ENCODE assay signal across 10 cellular contexts in genomic region chr19:3687393-3687773, GRCh38. TPM values are rescaled to one million over a fixed set of nuclear protein-coding genes. Genes with fewer than 3 reads are reported as not detected.
DNase-seq lines count a peak whose midpoint lies in the region; ATAC-seq lines count a peak whose summit lies in the region.
"Had no signal": no experiment of that assay in that cellular context is flagged by ENCODE, and none has a peak within 500 bp of the region (broad histone marks: within the 10 kb centered on the region; RNA-seq: fewer than 3 reads in every experiment).

No MANE protein-coding gene starts in this region.

- H3K4me1 ChIP-seq in iPS-18a (ENCODE audit: control insufficient read depth, low read depth, low read length) = peaks cover 13% of the 10 kb centered on the region

- H3K27me3 ChIP-seq in iPS-18a (ENCODE audit: control insufficient read depth, insufficient read depth, low read length) = no peaks in the 10 kb centered on the region

- peak overlapping the region; percentile 59 for H3K4me3 Mint-ChIP-seq in activated T-cell treated with anti-CD3 and anti-CD28 coated beads, Interleukin-2, amount 50 U/mL, for 24 hours
- H3K4me3 Mint-ChIP-seq in activated CD4-positive, alpha-beta memory T cell treated with anti-CD3 and anti-CD28 coated beads, Interleukin-2, amount 10 ng/mL, durations not matched to agents 7 days and 5 days = peak overlapping the region; percentile 43
- H3K4me3 Mint-ChIP-seq in stimulated activated memory B cell treated with anti-CD40 and anti-IgM and Interleukin-4, amounts not matched to agents 10 μg/mL and 1 μg/mL and 100 μg/mL, for 72 hours = peak overlapping the region; percentile 65

- H3K27me3 Mint-ChIP-seq in activated T-cell treated with anti-CD3 and anti-CD28 coated beads, Interleukin-2, amount 50 U/mL, for 24 hours = no peaks in the 10 kb centered on the region
- peaks cover 4% of the 10 kb centered on the region for H3K27me3 Mint-ChIP-seq in activated CD4-positive, alpha-beta memory T cell treated with anti-CD3 and anti-CD28 coated beads, Interleukin-2, amount 10 ng/mL, durations not matched to agents 7 days and 5 days
- H3K27me3 Mint-ChIP-seq in stimulated activated memory B cell treated with anti-CD40 and anti-IgM and Interleukin-4, amounts not matched to agents 10 μg/mL and 1 μg/mL and 100 μg/mL, for 72 hours = no peaks in the 10 kb centered on the region

- H3K9me3 ChIP-seq in iPS-18a (ENCODE audit: control insufficient read depth, low read depth, low read length) = no peaks in the 10 kb centered on the region

- no peak overlapping the region for H3K9ac ChIP-seq in iPS-18a (ENCODE audit: low read length)

- H3K4me3 ChIP-seq in iPS-18a (ENCODE audit: low read length) = peak overlapping the region; percentile 45

- ATAC-seq in stimulated activated memory B cell treated with anti-CD40 and anti-IgM and Interleukin-4, amounts not matched to agents 10 μg/mL and 1 μg/mL and 100 μg/mL, for 72 hours = no peak
- ATAC-seq: right cardiac atrium had no signal

- no peaks in the 10 kb centered on the region for H3K36me3 ChIP-seq in iPS-18a (ENCODE audit: control insufficient read depth, low read depth, low read length)

- H3K27ac Mint-ChIP-seq in activated T-cell treated with anti-CD3 and anti-CD28 coated beads, Interleukin-2, amount 50 U/mL, for 24 hours = peak overlapping the region; percentile 71
- H3K27ac Mint-ChIP-seq in activated CD4-positive, alpha-beta memory T cell treated with anti-CD3 and anti-CD28 coated beads, Interleukin-2, amount 10 ng/mL, durations not matched to agents 7 days and 5 days = no peak overlapping the region
- H3K27ac Mint-ChIP-seq in stimulated activated memory B cell treated with anti-CD40 and anti-IgM and Interleukin-4, amounts not matched to agents 10 μg/mL and 1 μg/mL and 100 μg/mL, for 72 hours = peak overlapping the region; percentile 69

- CTCF ChIA-PET in activated CD4-positive, alpha-beta memory T cell treated with anti-CD3 and anti-CD28 coated beads, Interleukin-2, amount 10 ng/mL, durations not matched to agents 7 days and 5 days (lab: Charles Lee) = no interaction called here

- peaks cover 26% of the 10 kb centered on the region for H3K36me3 Mint-ChIP-seq in activated T-cell treated with anti-CD3 and anti-CD28 coated beads, Interleukin-2, amount 50 U/mL, for 24 hours (ENCODE audit: low read depth)
- H3K36me3 Mint-ChIP-seq in activated CD4-positive, alpha-beta memory T cell treated with anti-CD3 and anti-CD28 coated beads, Interleukin-2, amount 10 ng/mL, durations not matched to agents 7 days and 5 days (ENCODE audit: low read depth) = peaks cover 14% of the 10 kb centered on the region
- peaks cover 21% of the 10 kb centered on the region for H3K36me3 Mint-ChIP-seq in stimulated activated memory B cell treated with anti-CD40 and anti-IgM and Interleukin-4, amounts not matched to agents 10 μg/mL and 1 μg/mL and 100 μg/mL, for 72 hours

- no peak overlapping the region for H3K27ac ChIP-seq in iPS-18a (ENCODE audit: low read length)

- H3K9me3 Mint-ChIP-seq in activated T-cell treated with anti-CD3 and anti-CD28 coated beads, Interleukin-2, amount 50 U/mL, for 24 hours = no peaks in the 10 kb centered on the region
- H3K9me3 Mint-ChIP-seq in activated CD4-positive, alpha-beta memory T cell treated with anti-CD3 and anti-CD28 coated beads, Interleukin-2, amount 10 ng/mL, durations not matched to agents 7 days and 5 days = peaks cover 10% of the 10 kb centered on the region
- no peaks in the 10 kb centered on the region for H3K9me3 Mint-ChIP-seq in stimulated activated memory B cell treated with anti-CD40 and anti-IgM and Interleukin-4, amounts not matched to agents 10 μg/mL and 1 μg/mL and 100 μg/mL, for 72 hours

- DNase-seq in activated T-cell treated with anti-CD3 and anti-CD28 coated beads, Interleukin-2, amount 50 U/mL, for 24 hours = no peak
- DNase-seq in activated T-cell treated with anti-CD3 and anti-CD28 coated beads for 4 hours (no peak), NCI-H446 (lab: John Stamatoyannopoulos, UW) (no peak), NCI-H187 (lab: John Stamatoyannopoulos, UW) (no peak), HT-29 (ENCODE audit: low spot score) (no peak)
- no peak for DNase-seq in activated CD4-positive, alpha-beta memory T cell treated with anti-CD3 and anti-CD28 coated beads, Interleukin-2, amount 10 ng/mL, durations not matched to agents 7 days and 5 days
- DNase-seq: NCI-H1417 treated with DMSO at 0.1 percent for 48 hours had no signal

- H3K4me1 Mint-ChIP-seq in activated T-cell treated with anti-CD3 and anti-CD28 coated beads, Interleukin-2, amount 50 U/mL, for 24 hours (ENCODE audit: low read depth) = peaks cover 48% of the 10 kb centered on the region
- peaks cover 36% of the 10 kb centered on the region for H3K4me1 Mint-ChIP-seq in activated CD4-positive, alpha-beta memory T cell treated with anti-CD3 and anti-CD28 coated beads, Interleukin-2, amount 10 ng/mL, durations not matched to agents 7 days and 5 days
- peaks cover 42% of the 10 kb centered on the region for H3K4me1 Mint-ChIP-seq in stimulated activated memory B cell treated with anti-CD40 and anti-IgM and Interleukin-4, amounts not matched to agents 10 μg/mL and 1 μg/mL and 100 μg/mL, for 72 hours

- POLR2A ChIA-PET in activated CD4-positive, alpha-beta memory T cell treated with anti-CD3 and anti-CD28 coated beads, Interleukin-2, amount 10 ng/mL, durations not matched to agents 7 days and 5 days (lab: Charles Lee) = interaction anchor here (1.0 to 1.3 kb wide), 3 partner anchors 10 to 13 kb away, joined by 3 to 4 read pairs (median 3); no protein-coding TSS in a partner anchor

RNA-seq across cellular contexts. Expression of gene PIP5K1C, which starts 12.9 kb away (rescaled TPM):
- total RNA-seq in activated CD4-positive, alpha-beta memory T cell treated with anti-CD3 and anti-CD28 coated beads, Interleukin-2, amount 10 ng/mL, durations not matched to agents 7 days and 5 days = 10 to 100 TPM; 18.3 to 19.6 TPM
- total RNA-seq in HT-29 (2014; rRNA removed; shearing (Covaris generic)) = 18.0 and 18.9 TPM in 2 replicates

RNA-seq across cellular contexts. Expression of gene TJP3, which starts 20.8 kb away (rescaled TPM):
- total RNA-seq in activated CD4-positive, alpha-beta memory T cell treated with anti-CD3 and anti-CD28 coated beads, Interleukin-2, amount 10 ng/mL, durations not matched to agents 7 days and 5 days = 1 to 10 TPM; 1.4 to 1.7 TPM
- 127 and 139 TPM in 2 replicates for total RNA-seq in HT-29 (2014; rRNA removed; shearing (Covaris generic))
- total RNA-seq: right cardiac atrium had no signal

Comparison
In these comparisons a context has a peak if more than half of its experiments do, and no peak if none do; other contexts are left out.
1. RNA of gene TJP3, which starts 20.8 kb away (total RNA-seq): 127 to 139 TPM in HT-29; 1.4 to 1.7 TPM in activated CD4-positive, alpha-beta memory T cell treated with anti-CD3 and anti-CD28 coated beads, Interleukin-2, amount 10 ng/mL, durations not matched to agents 7 days and 5 days; every median in the first group is over 10 times any median in the second.
2. Peak in every context shown above with its lines, with median percentiles within 50 percentile points of each other: H3K4me3 Mint-ChIP-seq.